Comparison of ENCODE assay signal across 6 cellular contexts in genomic region chr12:113674302-113674701, GRCh38.
"Had no signal": no experiment of that assay in that cellular context is flagged by ENCODE, and none has a peak within 500 bp of the region (broad histone marks: within the 10 kb centered on the region; RNA-seq: fewer than 3 reads in every experiment).

No MANE protein-coding gene starts in this region.

- H3K36me3 ChIP-seq: HAP-1 had no signal

- ATAC-seq: HCT116 had no signal

- DNase-seq: GM23248, GOT3, H7, IMR-90 had no signal

- H3K27ac ChIP-seq: GM23248 had no signal

- H3K4me3 ChIP-seq: GM23248, HAP-1 had no signal

- H3K9me3 ChIP-seq: HAP-1 had no signal
